ENCODE assay signal across 17 cellular contexts in the genomic region with DNA sequence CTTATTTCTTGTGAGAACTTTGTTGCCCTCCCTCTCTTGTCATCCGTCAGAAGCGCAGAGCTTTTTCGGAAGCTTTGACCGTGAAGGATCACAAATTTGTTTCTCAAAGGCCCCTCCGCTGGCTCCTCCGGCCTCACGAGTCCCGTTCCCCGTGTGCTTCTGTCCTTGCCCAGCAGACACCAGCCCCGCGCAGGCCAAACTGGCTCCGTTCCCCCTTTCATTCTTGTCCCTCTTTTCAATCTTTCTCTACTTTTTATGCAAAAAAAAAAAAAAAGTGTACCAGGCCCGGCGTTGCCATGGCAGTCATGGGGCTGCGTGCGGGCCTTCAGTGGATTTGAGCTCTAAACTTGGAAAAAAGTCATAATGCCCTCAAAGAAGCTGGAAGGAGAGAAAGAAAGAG.
DNase-seq lines count a peak whose midpoint lies in the region; ATAC-seq and TF ChIP-seq lines count a peak whose summit lies in the region.
"Had no signal": no experiment of that assay in that cellular context is flagged by ENCODE, and none has a peak within 500 bp of the region (broad histone marks: within the 10 kb centered on the region; RNA-seq: fewer than 3 reads in every experiment).

No MANE protein-coding gene starts in this region.

- H3K36me3 ChIP-seq in ascending aorta: no peaks in the 10 kb centered on the region
- H3K36me3 ChIP-seq: cardiac muscle cell had no signal

- H3K4me3 Mint-ChIP-seq in neural crest cell: peak overlapping the region; percentile 81
- H3K4me3 Mint-ChIP-seq: activated CD4-positive, alpha-beta memory T cell treated with anti-CD3 and anti-CD28 coated beads for 36 hours had no signal

- no peaks in the 10 kb centered on the region for H3K27me3 Mint-ChIP-seq in neural crest cell (ENCODE audit: low read depth)

- peak overlapping the region in 1 of 2 donors; percentile 62 for H3K4me3 ChIP-seq in ascending aorta
- H3K4me3 ChIP-seq: cardiac muscle cell had no signal

- H3K27me3 ChIP-seq in ascending aorta: no peaks in the 10 kb centered on the region
- H3K27me3 ChIP-seq: cardiac muscle cell had no signal

- no peak for ATAC-seq in GM18870 (IDR thresholded peaks at IDR 0.05; ENCODE audit: unreplicated experiment)
- ATAC-seq in HG02571 (IDR thresholded peaks at IDR 0.05; ENCODE audit: unreplicated experiment): no peak
- ATAC-seq in GM18517 (IDR thresholded peaks at IDR 0.05; ENCODE audit: unreplicated experiment): no peak
- ATAC-seq: naive thymus-derived CD4-positive, alpha-beta T cell had no signal

- peaks cover 0 to 12% of the 10 kb centered on the region in 2 donors for H3K4me1 ChIP-seq in ascending aorta

- DNase-seq in ascending aorta (ENCODE audit: low spot score in 2 of 2) (no peak), head of caudate nucleus (peak; percentile 43 to 87 (median 71)), neural crest cell (ENCODE audit: low read depth, low spot score) (peak; percentile 45), substantia nigra (lab: John Stamatoyannopoulos, UW) (peak in 41 of 49 donors; percentile 44 to 91 (median 78))
- no peak for DNase-seq in stimulated activated CD4-positive, alpha-beta T cell treated with anti-CD3 and anti-CD28 coated beads, Interleukin-4, amount 100 ng/mL, for 1 hour
- DNase-seq: activated CD4-positive, alpha-beta memory T cell treated with anti-CD3 and anti-CD28 coated beads for 36 hours; activated effector memory CD4-positive, alpha-beta T cell treated with Interleukin-2 at 50 U/mL for 16 hours; naive thymus-derived CD4-positive, alpha-beta T cell; NCI-H146; NCI-H526 treated with DMSO at 0.1 percent for 48 hours; RPMI8226; stimulated activated CD8-positive, alpha-beta memory T cell treated with anti-CD3 and anti-CD28 coated beads, Interleukin-4, amount 100 ng/mL, for 48 hours had no signal

- TF ChIP-seq CTCF in ascending aorta (IDR thresholded peaks at IDR 0.05) (no peak), neural crest cell (conservative IDR thresholded peaks at IDR 0.05) (no peak)

- no peaks in the 10 kb centered on the region for H3K9me3 ChIP-seq in ascending aorta

- peaks cover 63% of the 10 kb centered on the region for H3K4me1 Mint-ChIP-seq in neural crest cell

- peaks cover 8% of the 10 kb centered on the region for H3K36me3 Mint-ChIP-seq in neural crest cell (ENCODE audit: low read depth)
- H3K36me3 Mint-ChIP-seq: activated CD4-positive, alpha-beta memory T cell treated with anti-CD3 and anti-CD28 coated beads for 36 hours; naive thymus-derived CD4-positive, alpha-beta T cell had no signal

- peaks cover 3% of the 10 kb centered on the region for H3K9me3 Mint-ChIP-seq in neural crest cell
- H3K9me3 Mint-ChIP-seq: activated CD4-positive, alpha-beta memory T cell treated with anti-CD3 and anti-CD28 coated beads for 36 hours had no signal

- peak overlapping the region; percentile 93 to 96 for H3K27ac ChIP-seq in ascending aorta
- H3K27ac ChIP-seq in substantia nigra (ENCODE audit: low read depth, low read length, poor library complexity, severe bottlenecking): peak overlapping the region; percentile 80
- H3K27ac ChIP-seq: cardiac muscle cell, KMS-11 had no signal

- peak overlapping the region; percentile 99 for H3K27ac Mint-ChIP-seq in neural crest cell (ENCODE audit: unreplicated experiment)
- H3K27ac Mint-ChIP-seq: activated CD4-positive, alpha-beta memory T cell treated with anti-CD3 and anti-CD28 coated beads for 36 hours; naive thymus-derived CD4-positive, alpha-beta T cell had no signal

- intact Hi-C loops in ascending aorta (cut with DNase I): loop anchor here (2.0 to 10.0 kb wide), 3 partner anchors 668 to 1358 kb away; a partner anchor contains a TSS
- intact Hi-C loops in head of caudate nucleus (cut with DNase I): no loop called here

Comparison
In these comparisons a context has a peak if more than half of its experiments do, and no peak if none do; other contexts are left out.
1. DNase-seq: peak in head of caudate nucleus (42 of 42), neural crest cell (single experiment) and substantia nigra (41 of 49); none in ascending aorta (0 of 2) and stimulated activated CD4-positive, alpha-beta T cell treated with anti-CD3 and anti-CD28 coated beads, Interleukin-4, amount 100 ng/mL, for 1 hour (single experiment).